In the genomic region with DNA sequence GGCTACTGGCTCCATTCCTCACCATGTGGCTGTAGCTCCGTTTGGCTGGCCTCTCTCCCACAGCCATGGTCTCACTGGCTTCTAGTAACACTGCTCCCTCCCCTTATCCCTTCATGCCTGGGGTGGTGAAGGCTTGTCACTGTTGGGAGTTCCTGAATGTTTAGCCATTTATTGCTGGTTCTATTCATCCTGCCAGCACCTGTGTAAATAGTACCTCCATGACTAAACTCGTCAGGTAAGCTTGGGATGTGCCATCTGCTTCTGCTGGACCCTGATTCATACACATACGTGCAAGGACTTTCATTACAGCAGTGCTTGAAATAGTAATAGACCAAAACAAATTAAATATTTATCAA, we compare ENCODE assay signal across 1 cellular context.
TF ChIP-seq lines count a peak whose summit lies in the region.

No MANE protein-coding gene starts in this region.

TF ChIP-seq in IMR-90, 13 proteins besides CTCF, POLR2A, EP300 and RAD21:
- TF ChIP-seq MXI1 (IDR thresholded peaks at IDR 0.05; ENCODE audit: borderline replicate concordance, low read depth, low read length) (no peak), BHLHE40 (IDR thresholded peaks at IDR 0.05; ENCODE audit: low read depth, low read length) (no peak), CEBPB (IDR thresholded peaks at IDR 0.05; ENCODE audit: low read depth, low read length) (no peak), SMC3 (IDR thresholded peaks at IDR 0.05; ENCODE audit: low read depth, low read length) (no peak), RCOR1 (IDR thresholded peaks at IDR 0.05; ENCODE audit: insufficient replicate concordance, low read length) (no peak), MAZ (IDR thresholded peaks at IDR 0.05; ENCODE audit: borderline replicate concordance, low read depth, low read length) (no peak), RFX5 (IDR thresholded peaks at IDR 0.05; ENCODE audit: low read depth, low read length) (no peak)
- TF ChIP-seq, protein P1, sequence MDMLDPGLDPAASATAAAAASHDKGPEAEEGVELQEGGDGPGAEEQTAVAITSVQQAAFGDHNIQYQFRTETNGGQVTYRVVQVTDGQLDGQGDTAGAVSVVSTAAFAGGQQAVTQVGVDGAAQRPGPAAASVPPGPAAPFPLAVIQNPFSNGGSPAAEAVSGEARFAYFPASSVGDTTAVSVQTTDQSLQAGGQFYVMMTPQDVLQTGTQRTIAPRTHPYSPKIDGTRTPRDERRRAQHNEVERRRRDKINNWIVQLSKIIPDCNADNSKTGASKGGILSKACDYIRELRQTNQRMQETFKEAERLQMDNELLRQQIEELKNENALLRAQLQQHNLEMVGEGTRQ (IDR thresholded peaks at IDR 0.05; ENCODE audit: low read depth, low read length) = no peak
- TF ChIP-seq, protein P2, sequence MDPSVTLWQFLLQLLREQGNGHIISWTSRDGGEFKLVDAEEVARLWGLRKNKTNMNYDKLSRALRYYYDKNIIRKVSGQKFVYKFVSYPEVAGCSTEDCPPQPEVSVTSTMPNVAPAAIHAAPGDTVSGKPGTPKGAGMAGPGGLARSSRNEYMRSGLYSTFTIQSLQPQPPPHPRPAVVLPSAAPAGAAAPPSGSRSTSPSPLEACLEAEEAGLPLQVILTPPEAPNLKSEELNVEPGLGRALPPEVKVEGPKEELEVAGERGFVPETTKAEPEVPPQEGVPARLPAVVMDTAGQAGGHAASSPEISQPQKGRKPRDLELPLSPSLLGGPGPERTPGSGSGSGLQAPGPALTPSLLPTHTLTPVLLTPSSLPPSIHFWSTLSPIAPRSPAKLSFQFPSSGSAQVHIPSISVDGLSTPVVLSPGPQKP (IDR thresholded peaks at IDR 0.05; ENCODE audit: borderline replicate concordance, low read depth, low read length) = no peak
